ENCODE assay signal across 16 cellular contexts in genomic region chr4:113012122-113012725, GRCh38. TPM values are rescaled to one million over a fixed set of nuclear protein-coding genes. Genes with fewer than 3 reads are reported as not detected.
DNase-seq lines count a peak whose midpoint lies in the region; TF ChIP-seq lines count a peak whose summit lies in the region.
"Had no signal": no experiment of that assay in that cellular context is flagged by ENCODE, and none has a peak within 500 bp of the region (broad histone marks: within the 10 kb centered on the region; RNA-seq: fewer than 3 reads in every experiment).

No MANE protein-coding gene starts in this region.

- TF ChIP-seq CTCF in SK-N-SH (IDR thresholded peaks at IDR 0.05) (no peak), neural cell (IDR thresholded peaks at IDR 0.05; ENCODE audit: poor library complexity, severe bottlenecking) (no peak)

- no peaks in the 10 kb centered on the region for H3K9me2 ChIP-seq in SK-N-SH
- H3K9me2 ChIP-seq in neural cell (ENCODE audit: insufficient read depth, low read length) = no peaks in the 10 kb centered on the region

- POLR2A ChIA-PET in SK-N-SH (lab: Yijun Ruan, JAX) = no interaction called here

- H3K27ac ChIP-seq in SK-N-SH (ENCODE audit: low read depth in 2 of 2, low read length in 1 of 2) = peak overlapping the region in 1 of 2 experiments; percentile 83; a peak in 2 of 4 replicates
- peak overlapping the region; percentile 73 for H3K27ac ChIP-seq in cingulate gyrus (ENCODE audit: low read depth, low read length)
- peak overlapping the region; percentile 27 for H3K27ac ChIP-seq in neural cell (ENCODE audit: low read length)
- H3K27ac ChIP-seq: C4-2B had no signal

- no peaks in the 10 kb centered on the region for H3K9me3 ChIP-seq in SK-N-SH
- H3K9me3 ChIP-seq in neural cell (ENCODE audit: low read length) = no peaks in the 10 kb centered on the region

- no peaks in the 10 kb centered on the region for H3K36me3 ChIP-seq in SK-N-SH (replicated peaks in 1 of 2; ENCODE audit: control insufficient read depth in 1 of 2, insufficient read depth in 2 of 2, low read length in 1 of 2)
- no peaks in the 10 kb centered on the region for H3K36me3 ChIP-seq in neural cell (ENCODE audit: insufficient read depth, low read length)

- no peak; the same call in 1 of the 2 replicates for TF ChIP-seq RAD21 in SK-N-SH (IDR thresholded peaks at IDR 0.05; ENCODE audit: low read length)
- no peak for TF ChIP-seq RAD21 in neural cell (conservative IDR thresholded peaks at IDR 0.05)

- peaks cover 0 to 22% of the 10 kb centered on the region in 2 experiments; a peak in 2 of 4 replicates for H3K4me1 ChIP-seq in SK-N-SH (ENCODE audit: control insufficient read depth in 1 of 2, insufficient read depth in 2 of 2, low read depth in 1 of 2, low read length in 1 of 2)

- no peak overlapping the region for H3K4me2 ChIP-seq in SK-N-SH
- H3K4me2 ChIP-seq in neural cell (ENCODE audit: low read length) = no peak overlapping the region
- H3K4me2 ChIP-seq: GM23338 had no signal

- H3K27me3 ChIP-seq in SK-N-SH (ENCODE audit: insufficient read depth) (no peaks in the 10 kb centered on the region), neural cell (ENCODE audit: insufficient read depth, low read depth, low read length) (no peaks in the 10 kb centered on the region)

- H3F3A ChIP-seq in SK-N-SH (replicated peaks; ENCODE audit: insufficient read depth) = no peaks in the 10 kb centered on the region
- H3F3A ChIP-seq in neural cell (ENCODE audit: insufficient read depth, low read length, poor library complexity, severe bottlenecking) = no peaks in the 10 kb centered on the region

- H4K20me1 ChIP-seq in SK-N-SH (ENCODE audit: insufficient read depth) (no peaks in the 10 kb centered on the region), neural cell (ENCODE audit: insufficient read depth) (no peaks in the 10 kb centered on the region)

- H2AFZ ChIP-seq in SK-N-SH (ENCODE audit: low read depth) (no peak overlapping the region), neural cell (ENCODE audit: low read depth, low read length) (no peak overlapping the region)
- H2AFZ ChIP-seq: GM23338 had no signal

- H3K9ac ChIP-seq in SK-N-SH (no peak overlapping the region), neural cell (ENCODE audit: low read length) (no peak overlapping the region)

- H3K79me2 ChIP-seq in SK-N-SH (ENCODE audit: insufficient read depth) (no peaks in the 10 kb centered on the region), neural cell (replicated peaks; ENCODE audit: insufficient read depth, low read length) (no peaks in the 10 kb centered on the region)

- CTCF ChIA-PET in SK-N-SH (lab: Yijun Ruan, JAX) = interaction anchor here (1.2 to 1.7 kb wide), 2 partner anchors 20 to 50 kb away, joined by 3 to 5 read pairs; no protein-coding TSS in a partner anchor

- WGBS in SK-N-SH (ENCODE audit: low lambda C conversion rate) = 22% methylated on average over 4 of the region's 4 CpGs

- H3K4me3 ChIP-seq in SK-N-SH (ENCODE audit: low read depth in 2 of 2, low read length in 1 of 2) (no peak overlapping the region), neural cell (ENCODE audit: low read length) (peak overlapping the region; percentile 50)
- H3K4me3 ChIP-seq: GM23338 had no signal

- DNase-seq in SK-N-SH = peak; percentile 55
- peak; percentile 69 for DNase-seq in superior temporal gyrus (ENCODE audit: extremely low spot score)
- DNase-seq in activated naive CD4-positive, alpha-beta T cell treated with anti-CD3 and anti-CD28 coated beads, Interleukin-2, amount 50 U/mL, for 16 hours = no peak
- no peak for DNase-seq in GM19238 (ENCODE audit: insufficient read length, low spot score)
- no peak for DNase-seq in retina
- no peak for DNase-seq in activated gamma-delta T cell (lab: John Stamatoyannopoulos, UW)
- DNase-seq: CD4-positive, alpha-beta memory T cell; COR-L47; DMS153; DMS79 treated with DMSO at 0.1 percent for 48 hours; EL; H7 had no signal

- peak in 1 of 2 experiments; percentile 81; a peak in 2 of 4 replicates for TF ChIP-seq EP300 in SK-N-SH (IDR thresholded peaks at IDR 0.05; ENCODE audit: borderline replicate concordance in 1 of 2, low read depth in 1 of 2, low read length in 1 of 2)
- no peak for TF ChIP-seq EP300 in neural cell (conservative IDR thresholded peaks at IDR 0.05; ENCODE audit: poor library complexity, severe bottlenecking)

TF ChIP-seq in SK-N-SH, 30 proteins besides CTCF, POLR2A, EP300 and RAD21:
- TF ChIP-seq REST (IDR thresholded peaks at IDR 0.05; ENCODE audit: low read depth, low read length) (no peak), MEF2A (IDR thresholded peaks at IDR 0.05; ENCODE audit: borderline replicate concordance, low read depth) (no peak), GATA2 (CRISPR knock-in tag; IDR thresholded peaks at IDR 0.05) (peak; percentile 90), TCF12 (IDR thresholded peaks at IDR 0.05) (no peak), RXRA (IDR thresholded peaks at IDR 0.05; ENCODE audit: borderline replicate concordance, low read depth) (no peak), RCOR1 (IDR thresholded peaks at IDR 0.05; ENCODE audit: low read length) (peak; percentile 83), FOXJ3 (CRISPR knock-in tag; IDR thresholded peaks at IDR 0.05) (peak; percentile 49; the same call in 1 of the 2 replicates), FOSL2 (IDR thresholded peaks at IDR 0.05; ENCODE audit: borderline replicate concordance, low read depth) (no peak), TEAD4 (IDR thresholded peaks at IDR 0.05; ENCODE audit: borderline replicate concordance, insufficient read depth) (peak; percentile 12; the same call in 1 of the 2 replicates)
TF ChIP-seq in SK-N-SH: peak in this region for 4.

TF ChIP-seq in neural cell, 6 proteins besides CTCF, POLR2A, EP300 and RAD21:
- no peak for TF ChIP-seq POLR2AphosphoS5 (IDR thresholded peaks at IDR 0.05)
- no peak for TF ChIP-seq REST (IDR thresholded peaks at IDR 0.05; ENCODE audit: borderline replicate concordance)
- TF ChIP-seq MXI1 (conservative IDR thresholded peaks at IDR 0.05; ENCODE audit: poor library complexity, severe bottlenecking) = no peak
- no peak for TF ChIP-seq TAF1 (IDR thresholded peaks at IDR 0.05; ENCODE audit: low read depth)
- no peak for TF ChIP-seq SMC3 (conservative IDR thresholded peaks at IDR 0.05; ENCODE audit: poor library complexity)
- no peak for TF ChIP-seq EZH2 (IDR thresholded peaks at IDR 0.05; ENCODE audit: borderline replicate concordance, insufficient read depth, low read length, poor library complexity, severe bottlenecking)

RNA-seq across cellular contexts. Expression of gene ANK2, which starts 37.2 kb away (rescaled TPM):
- 0.69 and 1.5 TPM in 2 replicates for polyA plus RNA-seq in SK-N-SH (2012; rRNA removed)
- 1.4 and 1.6 TPM in 2 replicates for polyA plus RNA-seq in SK-N-SH (2012; cell fraction: cytosol; rRNA removed)
- 2.2 and 2.8 TPM in 2 replicates for polyA plus RNA-seq in SK-N-SH (2012; cell fraction: nucleus; rRNA removed)
- 52.0 and 54.8 TPM in 2 replicates for polyA plus RNA-seq in neural cell
- polyA minus RNA-seq in neural cell = 225 and 296 TPM in 2 replicates
- polyA plus RNA-seq: CD4-positive, alpha-beta memory T cell had no signal

Comparison
In these comparisons a context has a peak if more than half of its experiments do, and no peak if none do; other contexts are left out.
1. DNase-seq: peak in SK-N-SH (single experiment) and superior temporal gyrus (single experiment); none in activated naive CD4-positive, alpha-beta T cell treated with anti-CD3 and anti-CD28 coated beads, Interleukin-2, amount 50 U/mL, for 16 hours (single experiment), GM19238 (single experiment), retina (single experiment) and activated gamma-delta T cell (single experiment).
2. RNA of gene ANK2, which starts 37.2 kb away (polyA plus RNA-seq): 52.0 to 54.8 TPM in neural cell; 0.69 to 2.8 TPM in SK-N-SH; every median in the first group is over 10 times any median in the second.